20 cellular contexts compared by ENCODE assay signal in the genomic region with DNA sequence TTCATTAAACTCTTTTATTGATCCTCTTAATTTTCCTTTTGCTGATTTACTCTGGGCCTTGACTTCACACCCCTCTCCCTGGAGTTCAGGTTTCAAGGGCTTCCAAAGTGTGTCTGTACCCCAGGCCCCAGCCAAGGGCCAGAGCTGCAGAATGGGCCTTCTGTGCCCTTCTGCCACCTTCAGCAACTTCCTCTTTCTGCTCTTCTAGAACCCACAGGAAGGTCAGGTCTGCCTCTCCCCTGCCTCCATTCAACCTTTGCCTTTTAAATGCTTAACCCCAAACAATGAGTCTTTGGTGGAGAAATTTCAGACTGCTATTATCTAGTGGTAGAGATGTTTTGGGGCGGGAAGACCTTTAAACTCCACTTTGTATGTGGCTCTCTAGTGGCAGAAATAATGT.
DNase-seq lines count a peak whose midpoint lies in the region; ATAC-seq and TF ChIP-seq lines count a peak whose summit lies in the region.
"Had no signal": no experiment of that assay in that cellular context is flagged by ENCODE, and none has a peak within 500 bp of the region (broad histone marks: within the 10 kb centered on the region; RNA-seq: fewer than 3 reads in every experiment).

No MANE protein-coding gene starts in this region.

- H3K4me1 ChIP-seq in OCI-LY1 (ENCODE audit: insufficient read depth, low read length, severe bottlenecking) (peaks cover 67% of the 10 kb centered on the region), PC-9 (replicated peaks; ENCODE audit: insufficient read depth) (no peaks in the 10 kb centered on the region), esophagus squamous epithelium (no peaks in the 10 kb centered on the region)

- CTCF ChIA-PET in PC-9 (lab: Charles Lee) = no interaction called here

- H4K20me1 ChIP-seq in OCI-LY1 (ENCODE audit: insufficient read depth, low read length) (no peaks in the 10 kb centered on the region), PC-9 (ENCODE audit: insufficient read depth) (no peaks in the 10 kb centered on the region)

- 55 to 67% methylated on average over 1 of the region's 1 CpG for WGBS in esophagus squamous epithelium, 2 donors

- H3K9me3 ChIP-seq in OCI-LY1 (ENCODE audit: low read length) (peaks cover 6% of the 10 kb centered on the region), PC-9 (ENCODE audit: insufficient read depth, low read depth) (no peaks in the 10 kb centered on the region), esophagus squamous epithelium (peaks cover 0 to 5% (median 0%) of the 10 kb centered on the region in 3 donors)
- H3K9me3 ChIP-seq: SK-N-SH had no signal

- no peak for TF ChIP-seq POLR2A in esophagus squamous epithelium (IDR thresholded peaks at IDR 0.05)

- BruUV-seq in PC-9 (replicated peaks; lab: Mats Ljungman, UMichigan) = no TSS peak

- H3K36me3 ChIP-seq in OCI-LY1 (ENCODE audit: insufficient read depth, low read length) (peaks cover 6% of the 10 kb centered on the region; the same call in 1 of the 2 replicates), PC-9 (ENCODE audit: low read depth) (no peaks in the 10 kb centered on the region), esophagus squamous epithelium (no peaks in the 10 kb centered on the region)
- H3K36me3 ChIP-seq: MG63 had no signal

- H3F3A ChIP-seq in OCI-LY1 (ENCODE audit: insufficient read depth, low read length) (no peaks in the 10 kb centered on the region), PC-9 (ENCODE audit: insufficient read depth, low read depth) (no peaks in the 10 kb centered on the region)

- POLR2A ChIA-PET in PC-9 (lab: Charles Lee; ENCODE audit: unreplicated experiment) = no interaction called here

- intact Hi-C loops in PC-9 (cut with micrococcal nuclease; ENCODE audit: unreplicated experiment) = no loop called here
- intact Hi-C loops in esophagus squamous epithelium (cut with DNase I) = no loop called here

- peak; percentile 45 for ATAC-seq in HG03175 (IDR thresholded peaks at IDR 0.05; ENCODE audit: unreplicated experiment)

- H3K4me3 ChIP-seq in OCI-LY1 (ENCODE audit: low read depth, low read length, poor library complexity, severe bottlenecking) (no peak overlapping the region), PC-9 (no peak overlapping the region), esophagus squamous epithelium (no peak overlapping the region)
- H3K4me3 ChIP-seq: MG63 had no signal

- H3K4me2 ChIP-seq in OCI-LY1 (ENCODE audit: low read length) (peak overlapping the region; percentile 49; the same call in 1 of the 2 replicates), PC-9 (no peak overlapping the region)
- H3K4me2 ChIP-seq: SK-N-SH had no signal

- H3K9me2 ChIP-seq in OCI-LY1 (ENCODE audit: low read depth, low read length) (no peaks in the 10 kb centered on the region), PC-9 (ENCODE audit: insufficient read depth) (no peaks in the 10 kb centered on the region)
- H3K9me2 ChIP-seq: SK-N-SH had no signal

- H3K79me2 ChIP-seq in OCI-LY1 (ENCODE audit: insufficient read depth, low read length) = no peaks in the 10 kb centered on the region
- H3K79me2 ChIP-seq in PC-9 (ENCODE audit: low read depth) = no peaks in the 10 kb centered on the region

- H3K9ac ChIP-seq in OCI-LY1 (ENCODE audit: low read length) = peak overlapping the region; percentile 30; the same call in 1 of the 2 replicates
- H3K9ac ChIP-seq: SK-N-SH had no signal

- DNase-seq in SKM-1 treated with dmso at 0.1 percent for 144 hours (lab: John Stamatoyannopoulos, UW; ENCODE audit: unreplicated experiment) (peak; percentile 21), SKM-1 (lab: John Stamatoyannopoulos, UW; ENCODE audit: unreplicated experiment) (no peak), germinal center (ENCODE audit: low spot score) (peak; percentile 27), amniotic stem cell (lab: John Stamatoyannopoulos, UW) (no peak), PC-9 (no peak), esophagus squamous epithelium (lab: John Stamatoyannopoulos, UW) (no peak)
- DNase-seq: CD4-positive, CD25-positive, alpha-beta regulatory T cell; COR-L47; DMS 273 treated with DMSO at 0.1 percent for 48 hours; DND-41; MG63; NCI-H1417; NCI-H187; NCI-H226; NCI-H524; SHP77 treated with DMSO at 0.1 percent for 48 hours; SK-N-SH had no signal

- TF ChIP-seq CTCF in OCI-LY1 (IDR thresholded peaks at IDR 0.05; ENCODE audit: low read length) (no peak), PC-9 (conservative IDR thresholded peaks at IDR 0.05) (no peak), esophagus squamous epithelium (IDR thresholded peaks at IDR 0.05) (no peak)

- peak overlapping the region; percentile 77; the same call in 1 of the 2 replicates for H2AFZ ChIP-seq in OCI-LY1 (ENCODE audit: low read length)
- H2AFZ ChIP-seq in PC-9 = no peak overlapping the region

- H3K27me3 ChIP-seq in OCI-LY1 (ENCODE audit: insufficient read depth, low read length) (no peaks in the 10 kb centered on the region), PC-9 (ENCODE audit: insufficient read depth, low read depth) (peaks cover 98% of the 10 kb centered on the region), esophagus squamous epithelium (no peaks in the 10 kb centered on the region)
- H3K27me3 ChIP-seq: MG63 had no signal

- H3K27ac ChIP-seq in OCI-LY1 (ENCODE audit: low read depth, low read length, poor library complexity, severe bottlenecking) = peak overlapping the region; percentile 92
- H3K27ac ChIP-seq in PC-9 = no peak overlapping the region
- H3K27ac ChIP-seq in esophagus squamous epithelium = no peak overlapping the region
- H3K27ac ChIP-seq: HL-60 had no signal

Comparison
In these comparisons a context has a peak if more than half of its experiments do, and no peak if none do; other contexts are left out.
1. DNase-seq: peak in SKM-1 treated with dmso at 0.1 percent for 144 hours (single experiment) and germinal center (single experiment); none in SKM-1 (single experiment), amniotic stem cell (single experiment), PC-9 (0 of 2) and esophagus squamous epithelium (single experiment).